13 cellular contexts compared by ENCODE assay signal in the genomic region with DNA sequence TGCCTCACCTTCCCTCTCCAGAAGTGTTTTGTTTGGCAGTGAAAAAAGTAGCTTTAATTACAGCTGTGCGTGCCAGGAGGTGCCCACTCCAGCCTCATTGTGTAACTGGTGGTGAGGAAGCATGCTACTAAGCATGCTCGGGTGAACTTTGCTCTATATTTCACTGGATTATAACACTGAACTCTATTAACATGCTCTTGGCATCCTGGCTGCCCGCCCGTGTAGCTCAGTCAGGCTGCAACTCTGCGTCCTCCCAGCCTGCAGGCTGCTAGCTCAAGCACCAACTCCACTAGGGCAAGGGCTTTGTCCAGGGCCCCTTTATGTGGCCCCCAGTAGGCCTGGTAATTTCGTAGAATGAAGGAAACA. TPM values are rescaled to one million over a fixed set of nuclear protein-coding genes. Genes with fewer than 3 reads are reported as not detected.
DNase-seq lines count a peak whose midpoint lies in the region; ATAC-seq and TF ChIP-seq lines count a peak whose summit lies in the region.
"Had no signal": no experiment of that assay in that cellular context is flagged by ENCODE, and none has a peak within 500 bp of the region (broad histone marks: within the 10 kb centered on the region; RNA-seq: fewer than 3 reads in every experiment).

No MANE protein-coding gene starts in this region.

- H3K36me3 Mint-ChIP-seq in mesothelial cell of epicardium, result peaks cover 17% of the 10 kb centered on the region
- H3K36me3 Mint-ChIP-seq in neural progenitor cell, result peaks cover 16% of the 10 kb centered on the region

- TF ChIP-seq CTCF in right atrium auricular region (IDR thresholded peaks at IDR 0.05) (no peak), epithelial cell of proximal tubule (conservative IDR thresholded peaks at IDR 0.05; ENCODE audit: low read depth, low read length) (no peak), mesothelial cell of epicardium (IDR thresholded peaks at IDR 0.05; ENCODE audit: unreplicated experiment) (no peak), neural progenitor cell (IDR thresholded peaks at IDR 0.05) (no peak)

- no peaks in the 10 kb centered on the region for H3K27me3 Mint-ChIP-seq in mesothelial cell of epicardium (ENCODE audit: low read depth)
- H3K27me3 Mint-ChIP-seq in neural progenitor cell (ENCODE audit: insufficient read depth, low read depth), result peaks cover 2% of the 10 kb centered on the region

- intact Hi-C loops in Right ventricle myocardium superior (cut with DNase I), result no loop called here

- H3K4me1 Mint-ChIP-seq in mesothelial cell of epicardium (peaks cover 15% of the 10 kb centered on the region), neural progenitor cell (peaks cover 32% of the 10 kb centered on the region)

- H3K27ac Mint-ChIP-seq in mesothelial cell of epicardium (peak overlapping the region; percentile 72), neural progenitor cell (no peak overlapping the region)

- H3K4me3 Mint-ChIP-seq in mesothelial cell of epicardium (no peak overlapping the region), neural progenitor cell (no peak overlapping the region)

- no peak overlapping the region for H3K4me2 ChIP-seq in neural progenitor cell

- H3K27me3 ChIP-seq in right atrium auricular region, result no peaks in the 10 kb centered on the region
- H3K27me3 ChIP-seq in neural progenitor cell, result no peaks in the 10 kb centered on the region
- H3K27me3 ChIP-seq: dorsolateral prefrontal cortex had no signal

- H4K20me1 ChIP-seq in neural progenitor cell (ENCODE audit: low read depth), result no peaks in the 10 kb centered on the region

- no peaks in the 10 kb centered on the region for H3F3A ChIP-seq in neural progenitor cell (ENCODE audit: low read depth)

- H3K9ac ChIP-seq in neural progenitor cell, result no peak overlapping the region

- H3K79me2 ChIP-seq in neural progenitor cell (ENCODE audit: low read depth), result no peaks in the 10 kb centered on the region

- peaks cover 0 to 25% of the 10 kb centered on the region in 2 donors for H3K4me1 ChIP-seq in right atrium auricular region
- H3K4me1 ChIP-seq in neural progenitor cell, result no peaks in the 10 kb centered on the region

- H3K36me3 ChIP-seq in right atrium auricular region (peaks cover 8% of the 10 kb centered on the region), neural progenitor cell (no peaks in the 10 kb centered on the region)

- H3K9me3 ChIP-seq in right atrium auricular region, result no peaks in the 10 kb centered on the region
- no peaks in the 10 kb centered on the region for H3K9me3 ChIP-seq in neural progenitor cell (ENCODE audit: low read depth)

- DNase-seq in Right ventricle myocardium superior (peak; percentile 84), right atrium auricular region (ENCODE audit: low spot score) (no peak), epithelial cell of proximal tubule (ENCODE audit: low read depth) (peak; percentile 79), mesothelial cell of epicardium (ENCODE audit: low spot score in 2 of 2, unreplicated experiment in 2 of 2) (no peak), ureter (ENCODE audit: low spot score) (peak; percentile 62), neural progenitor cell (ENCODE audit: low spot score) (no peak)
- DNase-seq in stimulated activated CD4-positive, alpha-beta T cell treated with anti-CD3 and anti-CD28 coated beads, Interleukin-4, amount 100 ng/mL, for 1 hour, result no peak
- DNase-seq: activated T-cell treated with anti-CD3 and anti-CD28 coated beads, Interleukin-2, amount 50 U/mL, for 48 hours; NCI-H2081; nephron progenitor cell; T-helper 2 cell had no signal

- H2AFZ ChIP-seq in neural progenitor cell (replicated peaks), result no peak overlapping the region

- H3K27ac ChIP-seq in right atrium auricular region (peak overlapping the region in 1 of 2 donors; percentile 63), neural progenitor cell (no peak overlapping the region)

- H3K9me3 Mint-ChIP-seq in mesothelial cell of epicardium, result peaks cover 3% of the 10 kb centered on the region
- H3K9me3 Mint-ChIP-seq in neural progenitor cell, result no peaks in the 10 kb centered on the region

- no peak overlapping the region for H3K4me3 ChIP-seq in right atrium auricular region
- H3K4me3 ChIP-seq in epithelial cell of proximal tubule (ENCODE audit: low read depth, low read length), result no peak overlapping the region
- H3K4me3 ChIP-seq in neural progenitor cell, result no peak overlapping the region
- H3K4me3 ChIP-seq: dorsolateral prefrontal cortex had no signal

- ATAC-seq in Right ventricle myocardium superior (ENCODE audit: poor library complexity) (peak; percentile 90), GM18907 (IDR thresholded peaks at IDR 0.05; ENCODE audit: unreplicated experiment) (no peak)

RNA-seq across cellular contexts. Expression of a gene that starts 34.4 kb away (rescaled TPM):
- total RNA-seq in Right ventricle myocardium superior (85.8 TPM), right atrium auricular region (10 to 100 TPM; 20.2 to 22.9 TPM), epithelial cell of proximal tubule (59.0 and 89.9 TPM in 2 replicates), mesothelial cell of epicardium (29.9 to 30.6 TPM (median 30.4 TPM) in 3 replicates), ureter (14.3 TPM), neural progenitor cell (ENCODE audit: low replicate concordance) (41.9 and 85.3 TPM in 2 replicates)

Comparison
In these comparisons a context has a peak if more than half of its experiments do, and no peak if none do; other contexts are left out.
1. DNase-seq: peak in Right ventricle myocardium superior (single experiment), epithelial cell of proximal tubule (single experiment) and ureter (single experiment); none in right atrium auricular region (single experiment), mesothelial cell of epicardium (0 of 2), stimulated activated CD4-positive, alpha-beta T cell treated with anti-CD3 and anti-CD28 coated beads, Interleukin-4, amount 100 ng/mL, for 1 hour (single experiment) and neural progenitor cell (single experiment).